ENCODE assay signal across 1 cellular context in genomic region chr11:118435893-118436624, GRCh38.
TF ChIP-seq lines count a peak whose summit lies in the region.

Gene KMT2A, plus strand, starts transcription at chr11:118436492. Its CDS starts 21 bp downstream, at chr11:118436513.

TF ChIP-seq in K562, 482 proteins besides CTCF, POLR2A, EP300 and RAD21 (continued from another document and continues in another):
- TF ChIP-seq ZBTB49 (CRISPR knock-in tag; IDR thresholded peaks at IDR 0.05; ENCODE audit: borderline replicate concordance), result no peak
- peak in 1 of 2 experiments; percentile 96; a peak in 2 of 4 replicates for TF ChIP-seq MLLT1 (IDR thresholded peaks at IDR 0.05)
- peak; percentile 60; the same call in 1 of the 2 replicates for TF ChIP-seq FOXJ2 (tag; IDR thresholded peaks at IDR 0.05)
- TF ChIP-seq TCFL5 (CRISPR knock-in tag; conservative IDR thresholded peaks at IDR 0.05), result no peak
- 0 out of 2 replicates have a peak, but pooled peaks have one; percentile 13 for TF ChIP-seq CBFA2T2 (conservative IDR thresholded peaks at IDR 0.05)
- TF ChIP-seq DACH1 (IDR thresholded peaks at IDR 0.05; ENCODE audit: partially characterized antibody), result peak; percentile 59
- TF ChIP-seq E2F4 (CRISPR knock-in tag; IDR thresholded peaks at IDR 0.05; ENCODE audit: low read depth), result peak; percentile 73; the same call in 1 of the 2 replicates
- no peak for TF ChIP-seq HMG20B (CRISPR knock-in tag; IDR thresholded peaks at IDR 0.05)
- peak; percentile 88 for TF ChIP-seq SMARCE1 (IDR thresholded peaks at IDR 0.05)
- TF ChIP-seq SAP30 (IDR thresholded peaks at IDR 0.05; ENCODE audit: borderline replicate concordance, insufficient read depth, low read depth, low read length, poor library complexity, severe bottlenecking), result no peak
- no peak for TF ChIP-seq MECOM (CRISPR knock-in tag; IDR thresholded peaks at IDR 0.05)
- TF ChIP-seq ARID4B (CRISPR knock-in tag; IDR thresholded peaks at IDR 0.05), result peak; percentile 67
- TF ChIP-seq KAT7 (CRISPR knock-in tag; IDR thresholded peaks at IDR 0.05; ENCODE audit: borderline replicate concordance), result no peak
- TF ChIP-seq KLF16 (IDR thresholded peaks at IDR 0.05), result no peak
- TF ChIP-seq PHF20 (IDR thresholded peaks at IDR 0.05; ENCODE audit: partially characterized antibody), result peak; percentile 47
- peak; percentile 38 to 82; a peak in 1 of 4 replicates for TF ChIP-seq UBTF (IDR thresholded peaks at IDR 0.05; ENCODE audit: borderline replicate concordance in 1 of 2, low read depth in 2 of 2, low read length in 2 of 2)
- peak; percentile 75; the same call in 1 of the 2 replicates for TF ChIP-seq NCOA6 (IDR thresholded peaks at IDR 0.05)
- peak; percentile 89; the same call in 1 of the 2 replicates for TF ChIP-seq KLF1 (tag; IDR thresholded peaks at IDR 0.05)
- TF ChIP-seq GMEB1 (CRISPR knock-in tag; IDR thresholded peaks at IDR 0.05), result peak; percentile 77
- no peak for TF ChIP-seq CC2D1A (IDR thresholded peaks at IDR 0.05)
- peak in 1 of 2 experiments; percentile 80 for TF ChIP-seq E2F6 (IDR thresholded peaks at IDR 0.05; ENCODE audit: borderline replicate concordance in 1 of 2, extremely low read depth in 1 of 2, insufficient read depth in 1 of 2, insufficient read length in 1 of 2, low read depth in 1 of 2, low read length in 1 of 2, poor library complexity in 1 of 2, severe bottlenecking in 1 of 2)
- TF ChIP-seq ZKSCAN8 (CRISPR knock-in tag; IDR thresholded peaks at IDR 0.05), result no peak
- TF ChIP-seq U2AF1 (optimal IDR thresholded peaks at IDR 0.05; ENCODE audit: low read depth, low read length), result peak; percentile 91
- peak; percentile 95 for TF ChIP-seq SP1 (CRISPR knock-in tag; IDR thresholded peaks at IDR 0.05)
- TF ChIP-seq ZBTB33 (CRISPR knock-in tag; IDR thresholded peaks at IDR 0.05), result peak; percentile 81
- TF ChIP-seq NR4A1 (CRISPR knock-in tag; IDR thresholded peaks at IDR 0.05), result no peak
- peak; percentile 74; the same call in 1 of the 2 replicates for TF ChIP-seq NR4A1 (tag; IDR thresholded peaks at IDR 0.05)
- TF ChIP-seq SMC3 (conservative IDR thresholded peaks at IDR 0.05; ENCODE audit: insufficient read depth, low read depth, low read length), result no peak
- no peak; the same call in 1 of the 2 replicates for TF ChIP-seq ZBTB1 (CRISPR knock-in tag; IDR thresholded peaks at IDR 0.05; ENCODE audit: borderline replicate concordance, low read depth)
- peak; percentile 98 for TF ChIP-seq SMAD4 (CRISPR knock-in tag; conservative IDR thresholded peaks at IDR 0.05)
- TF ChIP-seq ATF2 (CRISPR knock-in tag; IDR thresholded peaks at IDR 0.05), result no peak
- no peak for TF ChIP-seq SRSF3 (IDR thresholded peaks at IDR 0.05; ENCODE audit: insufficient read depth, low read length)
- TF ChIP-seq MXI1 (IDR thresholded peaks at IDR 0.05; ENCODE audit: low read depth, low read length), result peak; percentile 30; the same call in 1 of the 2 replicates
- TF ChIP-seq MCM5 (IDR thresholded peaks at IDR 0.05; ENCODE audit: low read depth), result no peak
- TF ChIP-seq ZNF449 (CRISPR knock-in tag; IDR thresholded peaks at IDR 0.05), result no peak
- no peak for TF ChIP-seq RFX7 (CRISPR knock-in tag; IDR thresholded peaks at IDR 0.05)
- TF ChIP-seq KAT8 (IDR thresholded peaks at IDR 0.05; ENCODE audit: low read depth), result no peak
- no peak; the same call in 1 of the 2 replicates for TF ChIP-seq MIER1 (IDR thresholded peaks at IDR 0.05; ENCODE audit: low read depth)
- no peak for TF ChIP-seq POLR2AphosphoS2 (IDR thresholded peaks at IDR 0.05; ENCODE audit: low read length)
- TF ChIP-seq FIP1L1 (IDR thresholded peaks at IDR 0.05; ENCODE audit: low read depth, low read length, poor library complexity, severe bottlenecking), result peak; percentile 96
- peak; percentile 71; the same call in 1 of the 2 replicates for TF ChIP-seq FOXK1 (CRISPR knock-in tag; IDR thresholded peaks at IDR 0.05; ENCODE audit: borderline replicate concordance)
- TF ChIP-seq SMAD2 (IDR thresholded peaks at IDR 0.05; ENCODE audit: low read depth, low read length), result no peak
- no peak for TF ChIP-seq PHB (CRISPR knock-in tag; IDR thresholded peaks at IDR 0.05)
- TF ChIP-seq NCOA2 (IDR thresholded peaks at IDR 0.05; ENCODE audit: partially characterized antibody in 2 of 2), result no peak
- TF ChIP-seq ELF2 (CRISPR knock-in tag; IDR thresholded peaks at IDR 0.05), result no peak
